In genomic region chr15:67137951-67138935, GRCh38 we compare ENCODE assay signal across 10 cellular contexts.
DNase-seq lines count a peak whose midpoint lies in the region; ATAC-seq and TF ChIP-seq lines count a peak whose summit lies in the region.
"Had no signal": no experiment of that assay in that cellular context is flagged by ENCODE, and none has a peak within 500 bp of the region (broad histone marks: within the 10 kb centered on the region; RNA-seq: fewer than 3 reads in every experiment).

No MANE protein-coding gene starts in this region.

- H3K4me3 ChIP-seq in HUES6 (ENCODE audit: low read depth, low read length) (no peak overlapping the region), right atrium auricular region (peak overlapping the region; percentile 21 to 29), skin epidermis (no peak overlapping the region)
- H3K4me3 ChIP-seq: right lobe of liver, SJCRH30 had no signal

- H3K4me3 Mint-ChIP-seq in activated T-helper 1 cell treated with anti-CD3 and anti-CD28 coated beads, Interleukin-12 subunit alpha, Interleukin-12 subunit beta, Interleukin-2, Interleukin-4 antibody, amounts not matched to agents 30 ng/mL and 10 ng/mL and 1 ng/mL, durations not matched to agents 14 hours and 24 hours and 36 hours: no peak overlapping the region

- peaks cover 43% of the 10 kb centered on the region for H3K36me3 Mint-ChIP-seq in activated T-helper 1 cell treated with anti-CD3 and anti-CD28 coated beads, Interleukin-12 subunit alpha, Interleukin-12 subunit beta, Interleukin-2, Interleukin-4 antibody, amounts not matched to agents 30 ng/mL and 10 ng/mL and 1 ng/mL, durations not matched to agents 14 hours and 24 hours and 36 hours (ENCODE audit: low read depth)

- H3K9ac ChIP-seq in HUES6 (ENCODE audit: low read length): no peak overlapping the region

- H3K9me3 ChIP-seq in HUES6 (ENCODE audit: control insufficient read depth, insufficient read depth, low read depth, low read length) (no peaks in the 10 kb centered on the region), right atrium auricular region (no peaks in the 10 kb centered on the region)
- H3K9me3 ChIP-seq: right lobe of liver, SJCRH30 had no signal

- peaks cover 100% of the 10 kb centered on the region for H3K4me1 Mint-ChIP-seq in activated T-helper 1 cell treated with anti-CD3 and anti-CD28 coated beads, Interleukin-12 subunit alpha, Interleukin-12 subunit beta, Interleukin-2, Interleukin-4 antibody, amounts not matched to agents 30 ng/mL and 10 ng/mL and 1 ng/mL, durations not matched to agents 14 hours and 24 hours and 36 hours (ENCODE audit: low read depth)

- no peaks in the 10 kb centered on the region for H3K27me3 Mint-ChIP-seq in activated T-helper 1 cell treated with anti-CD3 and anti-CD28 coated beads, Interleukin-12 subunit alpha, Interleukin-12 subunit beta, Interleukin-2, Interleukin-4 antibody, amounts not matched to agents 30 ng/mL and 10 ng/mL and 1 ng/mL, durations not matched to agents 14 hours and 24 hours and 36 hours (ENCODE audit: insufficient read depth)

- H3K27me3 ChIP-seq in HUES6 (ENCODE audit: control insufficient read depth, insufficient read depth, low read length) (no peaks in the 10 kb centered on the region), right atrium auricular region (no peaks in the 10 kb centered on the region)
- H3K27me3 ChIP-seq: right lobe of liver, SJCRH30 had no signal

- H3K27ac ChIP-seq in HUES6 (ENCODE audit: low read depth, low read length) (0 out of 2 replicates have a peak overlapping the region, but pooled peaks have one; percentile 6), right atrium auricular region (peak overlapping the region; percentile 54 to 73), skin epidermis (peak overlapping the region in 18 of 21 experiments; percentile 28 to 84 (median 64))
- H3K27ac ChIP-seq: right lobe of liver, SJCRH30 had no signal

- DNase-seq in activated T-helper 1 cell treated with anti-CD3 and anti-CD28 coated beads, Interleukin-12 subunit alpha, Interleukin-12 subunit beta, Interleukin-2, Interleukin-4 antibody, amounts not matched to agents 30 ng/mL and 10 ng/mL and 1 ng/mL, durations not matched to agents 14 hours and 24 hours and 36 hours (ENCODE audit: low spot score): no peak
- DNase-seq in right atrium auricular region (ENCODE audit: low spot score) (no peak), activated gamma-delta T cell (lab: John Stamatoyannopoulos, UW) (no peak)
- DNase-seq: right lobe of liver had no signal

- no peak for ATAC-seq in HG02938 (IDR thresholded peaks at IDR 0.05; ENCODE audit: unreplicated experiment)
- ATAC-seq in GM21423 (IDR thresholded peaks at IDR 0.05; ENCODE audit: unreplicated experiment): no peak
- ATAC-seq in HG03175 (IDR thresholded peaks at IDR 0.05; ENCODE audit: unreplicated experiment): no peak
- ATAC-seq: right lobe of liver had no signal

- intact Hi-C loops in activated T-helper 1 cell treated with anti-CD3 and anti-CD28 coated beads, Interleukin-12 subunit alpha, Interleukin-12 subunit beta, Interleukin-2, Interleukin-4 antibody, amounts not matched to agents 30 ng/mL and 10 ng/mL and 1 ng/mL, durations not matched to agents 14 hours and 24 hours and 36 hours (cut with micrococcal nuclease): loop anchor here (1.0 kb wide), 1 partner anchor 9 kb away; no protein-coding TSS in a partner anchor

- peak overlapping the region; percentile 76 for H3K27ac Mint-ChIP-seq in activated T-helper 1 cell treated with anti-CD3 and anti-CD28 coated beads, Interleukin-12 subunit alpha, Interleukin-12 subunit beta, Interleukin-2, Interleukin-4 antibody, amounts not matched to agents 30 ng/mL and 10 ng/mL and 1 ng/mL, durations not matched to agents 14 hours and 24 hours and 36 hours

- H3K4me1 ChIP-seq in HUES6 (ENCODE audit: control insufficient read depth, insufficient read depth, low read length) (peaks cover 70% of the 10 kb centered on the region), right atrium auricular region (peaks cover 0 to 93% of the 10 kb centered on the region in 2 donors)

- TF ChIP-seq CTCF in right atrium auricular region (IDR thresholded peaks at IDR 0.05): no peak

- no peaks in the 10 kb centered on the region for H3K36me3 ChIP-seq in HUES6 (ENCODE audit: control insufficient read depth, insufficient read depth, low read length)
- H3K36me3 ChIP-seq in right atrium auricular region: no peaks in the 10 kb centered on the region
- H3K36me3 ChIP-seq: right lobe of liver, SJCRH30 had no signal

- no peaks in the 10 kb centered on the region for H3K9me3 Mint-ChIP-seq in activated T-helper 1 cell treated with anti-CD3 and anti-CD28 coated beads, Interleukin-12 subunit alpha, Interleukin-12 subunit beta, Interleukin-2, Interleukin-4 antibody, amounts not matched to agents 30 ng/mL and 10 ng/mL and 1 ng/mL, durations not matched to agents 14 hours and 24 hours and 36 hours

Comparison
In these comparisons a context has a peak if more than half of its experiments do, and no peak if none do; other contexts are left out.
1. H3K27ac ChIP-seq: peak in every context shown above with its lines; median percentile 64 in skin epidermis; 64 in right atrium auricular region; 6 in HUES6.
2. H3K4me3 ChIP-seq: peak in right atrium auricular region (2 of 2); none in HUES6 (single experiment) and skin epidermis (0 of 7).